8 cellular contexts compared by ENCODE assay signal in the genomic region with DNA sequence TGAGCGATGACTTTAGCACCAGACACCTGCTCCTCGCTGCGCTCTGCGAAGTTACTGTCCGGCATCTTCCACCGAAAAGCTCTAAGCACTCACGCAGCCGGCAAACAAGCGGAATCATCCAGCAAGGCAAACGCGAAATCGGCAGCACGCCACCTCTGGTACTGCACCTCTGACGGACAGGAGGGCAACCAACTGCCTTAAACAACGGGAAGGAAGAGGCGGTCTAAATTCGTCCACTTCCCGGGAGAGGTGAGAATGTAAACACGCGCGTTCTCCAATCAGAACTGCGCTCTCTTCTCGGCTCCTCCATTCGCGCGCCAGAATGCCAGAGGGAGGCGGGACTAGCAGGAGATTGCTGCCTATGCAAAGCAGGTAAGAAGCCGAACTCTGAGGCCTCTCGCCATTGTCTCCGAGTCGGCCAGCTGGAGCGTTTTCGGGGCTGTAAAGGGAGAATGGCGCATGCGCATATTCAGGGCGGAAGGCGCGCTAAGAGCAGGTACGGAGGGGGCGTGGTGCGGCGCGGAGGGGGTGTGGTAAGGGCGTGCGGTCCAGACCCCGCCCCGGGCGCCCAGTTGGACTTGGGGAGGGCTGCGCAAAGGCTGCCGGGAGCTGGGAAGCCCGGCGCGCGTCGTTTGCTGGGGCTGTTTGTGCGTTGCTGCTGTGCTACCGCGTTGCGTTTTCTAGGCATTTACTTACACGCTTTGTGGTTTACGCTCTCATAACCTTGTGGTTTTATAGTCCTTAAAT. TPM values are rescaled to one million over a fixed set of nuclear protein-coding genes. Genes with fewer than 3 reads are reported as not detected.
DNase-seq lines count a peak whose midpoint lies in the region; ATAC-seq and TF ChIP-seq lines count a peak whose summit lies in the region.

A gene with protein sequence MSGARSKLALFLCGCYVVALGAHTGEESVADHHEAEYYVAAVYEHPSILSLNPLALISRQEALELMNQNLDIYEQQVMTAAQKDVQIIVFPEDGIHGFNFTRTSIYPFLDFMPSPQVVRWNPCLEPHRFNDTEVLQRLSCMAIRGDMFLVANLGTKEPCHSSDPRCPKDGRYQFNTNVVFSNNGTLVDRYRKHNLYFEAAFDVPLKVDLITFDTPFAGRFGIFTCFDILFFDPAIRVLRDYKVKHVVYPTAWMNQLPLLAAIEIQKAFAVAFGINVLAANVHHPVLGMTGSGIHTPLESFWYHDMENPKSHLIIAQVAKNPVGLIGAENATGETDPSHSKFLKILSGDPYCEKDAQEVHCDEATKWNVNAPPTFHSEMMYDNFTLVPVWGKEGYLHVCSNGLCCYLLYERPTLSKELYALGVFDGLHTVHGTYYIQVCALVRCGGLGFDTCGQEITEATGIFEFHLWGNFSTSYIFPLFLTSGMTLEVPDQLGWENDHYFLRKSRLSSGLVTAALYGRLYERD (plus strand): TSS at position 347 of the 747 bp plus-strand sequence. CDS start 33,695 bp downstream, outside the sequence.
A gene (minus strand): TSS at position 171 of the 747 bp plus-strand sequence. CDS start 106 bp downstream, at position 65.

- peak; percentile 98 for TF ChIP-seq POLR2A in GM18951 (IDR thresholded peaks at IDR 0.05; ENCODE audit: extremely low read depth, insufficient read depth, insufficient read length)

- H3K4me1 Mint-ChIP-seq in WTC11, result peaks cover 16% of the 10 kb centered on the region

- H3K27ac Mint-ChIP-seq in WTC11, result peak within 1 kb of the TSS; percentile 100

- peaks cover 23% of the 10 kb centered on the region for H3K9me3 Mint-ChIP-seq in WTC11

- intact Hi-C loops in colonic mucosa (cut with DNase I) (no loop called here), left lung (cut with DNase I) (no loop called here)

- in situ Hi-C loops in GM18951 (cut with MboI; ENCODE audit: low sequenced_read_pairs, unreplicated experiment), result no loop called here

- no peak for TF ChIP-seq CTCF in WTC11 (IDR thresholded peaks at IDR 0.05)
- peak; percentile 29 for TF ChIP-seq CTCF in colonic mucosa (IDR thresholded peaks at IDR 0.05)
- peak in 1 of 2 donors; percentile 57 for TF ChIP-seq CTCF in left lung (IDR thresholded peaks at IDR 0.05)

- DNase-seq in 8988T, result peak; percentile 63
- peak; percentile 98 for DNase-seq in WTC11 (ENCODE audit: low spot score)
- peak; percentile 97 for DNase-seq in colonic mucosa
- peak; percentile 97 to 99 for DNase-seq in left lung
- DNase-seq in stimulated activated CD4-positive, alpha-beta T cell treated with anti-CD3 and anti-CD28 coated beads, Interleukin-4, amount 100 ng/mL, for 24 hours, result peak; percentile 99
- no peak for DNase-seq in DMS 273 (lab: John Stamatoyannopoulos, UW; ENCODE audit: unreplicated experiment)

- ATAC-seq in HG03280 (IDR thresholded peaks at IDR 0.05; ENCODE audit: unreplicated experiment) (peak; percentile 95), WTC11 (peak; percentile 97), left lung (peak; percentile 97)

- H3K4me1 ChIP-seq in colonic mucosa (no peaks in the 10 kb centered on the region), left lung (peaks cover 6 to 23% of the 10 kb centered on the region in 2 donors)

- H3K27me3 ChIP-seq in colonic mucosa (no peaks in the 10 kb centered on the region), left lung (no peaks in the 10 kb centered on the region)

- CTCF ChIA-PET in WTC11 (lab: Charles Lee), result interaction anchor here (0.8 to 1.1 kb wide), 3 partner anchors 75 to 259 kb away, joined by 3 to 4 read pairs (median 3); no protein-coding TSS in a partner anchor

- H3K27ac ChIP-seq in colonic mucosa, result peak within 1 kb of the TSS; percentile 85
- peak within 1 kb of the TSS; percentile 88 to 94 for H3K27ac ChIP-seq in left lung

- peak within 1 kb of the TSS; percentile 100 for H3K4me3 Mint-ChIP-seq in WTC11

- peak within 1 kb of the TSS; percentile 69 to 81 for H3K9ac ChIP-seq in colonic mucosa (ENCODE audit: low read depth in 2 of 2, low read length in 2 of 2)

- peaks cover 59% of the 10 kb centered on the region for H3K36me3 Mint-ChIP-seq in WTC11

- H3K9me3 ChIP-seq in colonic mucosa, result no peaks in the 10 kb centered on the region
- no peaks in the 10 kb centered on the region for H3K9me3 ChIP-seq in left lung

- H3K36me3 ChIP-seq in colonic mucosa (no peaks in the 10 kb centered on the region), left lung (peaks cover 0 to 23% of the 10 kb centered on the region in 2 donors)

- no peaks in the 10 kb centered on the region for H3K27me3 Mint-ChIP-seq in WTC11 (ENCODE audit: low read depth)

- POLR2A ChIA-PET in WTC11 (lab: Charles Lee), result interaction anchor here (0.6 kb wide), 1 partner anchor 502 kb away, joined by 3 read pairs; no protein-coding TSS in a partner anchor

- peak within 1 kb of the TSS; percentile 82 for H3K4me3 ChIP-seq in colonic mucosa
- peak within 1 kb of the TSS; percentile 59 to 85 for H3K4me3 ChIP-seq in left lung

TF ChIP-seq in WTC11, 78 proteins besides CTCF, POLR2A, EP300 and RAD21 (continues in another document):
- TF ChIP-seq, protein P1, sequence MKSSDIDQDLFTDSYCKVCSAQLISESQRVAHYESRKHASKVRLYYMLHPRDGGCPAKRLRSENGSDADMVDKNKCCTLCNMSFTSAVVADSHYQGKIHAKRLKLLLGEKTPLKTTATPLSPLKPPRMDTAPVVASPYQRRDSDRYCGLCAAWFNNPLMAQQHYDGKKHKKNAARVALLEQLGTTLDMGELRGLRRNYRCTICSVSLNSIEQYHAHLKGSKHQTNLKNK (CRISPR knock-in tag; IDR thresholded peaks at IDR 0.05), result 0 out of 2 replicates have a peak, but pooled peaks have one; percentile 50
- TF ChIP-seq, protein P2, sequence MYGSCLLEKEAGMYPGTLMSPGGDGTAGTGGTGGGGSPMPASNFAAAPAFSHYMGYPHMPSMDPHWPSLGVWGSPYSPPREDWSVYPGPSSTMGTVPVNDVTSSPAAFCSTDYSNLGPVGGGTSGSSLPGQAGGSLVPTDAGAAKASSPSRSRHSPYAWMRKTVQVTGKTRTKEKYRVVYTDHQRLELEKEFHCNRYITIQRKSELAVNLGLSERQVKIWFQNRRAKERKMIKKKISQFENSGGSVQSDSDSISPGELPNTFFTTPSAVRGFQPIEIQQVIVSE (CRISPR knock-in tag; IDR thresholded peaks at IDR 0.05; ENCODE audit: borderline replicate concordance), result no peak
- TF ChIP-seq CREM (CRISPR knock-in tag; IDR thresholded peaks at IDR 0.05) (peak; percentile 48), FOXP1 (CRISPR knock-in tag; IDR thresholded peaks at IDR 0.05; ENCODE audit: borderline replicate concordance) (no peak; the same call in 1 of the 2 replicates), NFYB (CRISPR knock-in tag; conservative IDR thresholded peaks at IDR 0.05; ENCODE audit: low read depth) (peak; percentile 93), SMAD4 (CRISPR knock-in tag; IDR thresholded peaks at IDR 0.05) (no peak)
- TF ChIP-seq, protein P3, sequence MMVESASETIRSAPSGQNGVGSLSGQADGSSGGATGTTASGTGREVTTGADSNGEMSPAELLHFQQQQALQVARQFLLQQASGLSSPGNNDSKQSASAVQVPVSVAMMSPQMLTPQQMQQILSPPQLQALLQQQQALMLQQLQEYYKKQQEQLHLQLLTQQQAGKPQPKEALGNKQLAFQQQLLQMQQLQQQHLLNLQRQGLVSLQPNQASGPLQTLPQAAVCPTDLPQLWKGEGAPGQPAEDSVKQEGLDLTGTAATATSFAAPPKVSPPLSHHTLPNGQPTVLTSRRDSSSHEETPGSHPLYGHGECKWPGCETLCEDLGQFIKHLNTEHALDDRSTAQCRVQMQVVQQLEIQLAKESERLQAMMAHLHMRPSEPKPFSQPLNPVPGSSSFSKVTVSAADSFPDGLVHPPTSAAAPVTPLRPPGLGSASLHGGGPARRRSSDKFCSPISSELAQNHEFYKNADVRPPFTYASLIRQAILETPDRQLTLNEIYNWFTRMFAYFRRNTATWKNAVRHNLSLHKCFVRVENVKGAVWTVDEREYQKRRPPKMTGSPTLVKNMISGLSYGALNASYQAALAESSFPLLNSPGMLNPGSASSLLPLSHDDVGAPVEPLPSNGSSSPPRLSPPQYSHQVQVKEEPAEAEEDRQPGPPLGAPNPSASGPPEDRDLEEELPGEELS (CRISPR knock-in tag; IDR thresholded peaks at IDR 0.05), result 0 out of 2 replicates have a peak, but pooled peaks have one; percentile 8
- TF ChIP-seq, protein P4, sequence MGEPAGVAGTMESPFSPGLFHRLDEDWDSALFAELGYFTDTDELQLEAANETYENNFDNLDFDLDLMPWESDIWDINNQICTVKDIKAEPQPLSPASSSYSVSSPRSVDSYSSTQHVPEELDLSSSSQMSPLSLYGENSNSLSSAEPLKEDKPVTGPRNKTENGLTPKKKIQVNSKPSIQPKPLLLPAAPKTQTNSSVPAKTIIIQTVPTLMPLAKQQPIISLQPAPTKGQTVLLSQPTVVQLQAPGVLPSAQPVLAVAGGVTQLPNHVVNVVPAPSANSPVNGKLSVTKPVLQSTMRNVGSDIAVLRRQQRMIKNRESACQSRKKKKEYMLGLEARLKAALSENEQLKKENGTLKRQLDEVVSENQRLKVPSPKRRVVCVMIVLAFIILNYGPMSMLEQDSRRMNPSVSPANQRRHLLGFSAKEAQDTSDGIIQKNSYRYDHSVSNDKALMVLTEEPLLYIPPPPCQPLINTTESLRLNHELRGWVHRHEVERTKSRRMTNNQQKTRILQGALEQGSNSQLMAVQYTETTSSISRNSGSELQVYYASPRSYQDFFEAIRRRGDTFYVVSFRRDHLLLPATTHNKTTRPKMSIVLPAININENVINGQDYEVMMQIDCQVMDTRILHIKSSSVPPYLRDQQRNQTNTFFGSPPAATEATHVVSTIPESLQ (CRISPR knock-in tag; IDR thresholded peaks at IDR 0.05), result no peak
- TF ChIP-seq, protein P5, sequence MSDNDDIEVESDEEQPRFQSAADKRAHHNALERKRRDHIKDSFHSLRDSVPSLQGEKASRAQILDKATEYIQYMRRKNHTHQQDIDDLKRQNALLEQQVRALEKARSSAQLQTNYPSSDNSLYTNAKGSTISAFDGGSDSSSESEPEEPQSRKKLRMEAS (CRISPR knock-in tag; IDR thresholded peaks at IDR 0.05), result peak; percentile 85
- TF ChIP-seq, protein P6, sequence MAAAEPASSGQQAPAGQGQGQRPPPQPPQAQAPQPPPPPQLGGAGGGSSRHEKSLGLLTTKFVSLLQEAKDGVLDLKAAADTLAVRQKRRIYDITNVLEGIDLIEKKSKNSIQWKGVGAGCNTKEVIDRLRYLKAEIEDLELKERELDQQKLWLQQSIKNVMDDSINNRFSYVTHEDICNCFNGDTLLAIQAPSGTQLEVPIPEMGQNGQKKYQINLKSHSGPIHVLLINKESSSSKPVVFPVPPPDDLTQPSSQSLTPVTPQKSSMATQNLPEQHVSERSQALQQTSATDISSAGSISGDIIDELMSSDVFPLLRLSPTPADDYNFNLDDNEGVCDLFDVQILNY (CRISPR knock-in tag; IDR thresholded peaks at IDR 0.05), result peak; percentile 70; the same call in 1 of the 2 replicates

RNA-seq across cellular contexts. Expression of the first gene that starts in this region (rescaled TPM):
- total RNA-seq in WTC11 (2021) (18.5 to 23.7 TPM (median 21.0 TPM) in 3 replicates), colonic mucosa (10 to 100 TPM; 18.0 to 29.3 TPM), left lung (10 to 100 TPM; 16.3 to 21.2 TPM)

RNA-seq across cellular contexts. Expression of the second gene that starts in this region (rescaled TPM):
- total RNA-seq in WTC11 (2021) (40.0 to 44.9 TPM (median 42.4 TPM) in 3 replicates), colonic mucosa (10 to 100 TPM; 13.1 to 19.1 TPM), left lung (10 to 100 TPM; 15.5 to 15.6 TPM)
